16 cellular contexts compared by ENCODE assay signal in the genomic region with DNA sequence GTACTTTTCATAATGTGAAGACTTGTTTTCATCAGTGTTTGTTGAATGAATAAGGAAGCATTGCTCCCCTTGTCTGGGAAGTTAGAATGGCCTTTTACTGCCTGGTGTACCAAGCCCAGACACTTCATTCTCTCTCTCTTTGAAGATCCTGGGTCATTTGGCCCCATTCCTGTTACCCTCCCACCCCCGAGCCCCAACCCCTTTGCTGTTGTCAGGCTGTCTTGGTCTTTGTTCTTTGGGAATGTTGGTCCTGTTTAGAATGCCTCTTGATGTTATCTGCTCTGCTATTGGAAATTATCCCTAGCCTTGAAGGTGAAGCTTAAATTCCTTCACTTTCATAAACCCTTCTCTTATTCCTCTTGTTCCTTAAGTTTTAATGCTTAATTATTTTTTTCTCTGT. TPM values are rescaled to one million over a fixed set of nuclear protein-coding genes. Genes with fewer than 3 reads are reported as not detected.
DNase-seq lines count a peak whose midpoint lies in the region; ATAC-seq and TF ChIP-seq lines count a peak whose summit lies in the region.
"Had no signal": no experiment of that assay in that cellular context is flagged by ENCODE, and none has a peak within 500 bp of the region (broad histone marks: within the 10 kb centered on the region; RNA-seq: fewer than 3 reads in every experiment).

No MANE protein-coding gene starts in this region.

- H3K4me1 Mint-ChIP-seq in endodermal cell (peaks cover 44% of the 10 kb centered on the region), nephron progenitor cell (peaks cover 44% of the 10 kb centered on the region)

- H3K36me3 Mint-ChIP-seq in endodermal cell (ENCODE audit: low read depth), result peaks cover 17% of the 10 kb centered on the region
- peaks cover 44% of the 10 kb centered on the region for H3K36me3 Mint-ChIP-seq in nephron progenitor cell (ENCODE audit: low read depth)

- DNase-seq in H7, result peak; percentile 29
- DNase-seq in endodermal cell, result no peak
- DNase-seq in nephron progenitor cell, result no peak
- no peak for DNase-seq in HuH-7 (ENCODE audit: low spot score)
- DNase-seq in COLO829 (ENCODE audit: low spot score), result no peak
- no peak for DNase-seq in T1000 (lab: John Stamatoyannopoulos, UW)
- DNase-seq: ACHN; Calu3; CD4-positive, alpha-beta T cell; DMS79 treated with DMSO at 0.1 percent for 48 hours; GM23248; HCEC 1CT; KG1 had no signal

- peaks cover 3% of the 10 kb centered on the region for H3K9me3 Mint-ChIP-seq in endodermal cell
- H3K9me3 Mint-ChIP-seq in nephron progenitor cell, result peaks cover 19% of the 10 kb centered on the region
- H3K9me3 Mint-ChIP-seq: CD4-positive, alpha-beta T cell had no signal

- no peak overlapping the region for H3K4me3 Mint-ChIP-seq in endodermal cell
- H3K4me3 Mint-ChIP-seq in nephron progenitor cell, result no peak overlapping the region
- H3K4me3 Mint-ChIP-seq: CD4-positive, alpha-beta T cell had no signal

- H3K36me3 ChIP-seq in H7 (replicated peaks; ENCODE audit: control insufficient read depth, insufficient read depth, low read length) (no peaks in the 10 kb centered on the region), endodermal cell (ENCODE audit: control insufficient read depth, insufficient read depth, low read length) (no peaks in the 10 kb centered on the region)

- H3K27ac Mint-ChIP-seq in endodermal cell, result peak overlapping the region; percentile 6
- peak overlapping the region; percentile 78 for H3K27ac Mint-ChIP-seq in nephron progenitor cell
- H3K27ac Mint-ChIP-seq: CD4-positive, alpha-beta T cell had no signal

- TF ChIP-seq CTCF in endodermal cell (conservative IDR thresholded peaks at IDR 0.05) (no peak), nephron progenitor cell (IDR thresholded peaks at IDR 0.05) (no peak)

- ATAC-seq in GM19455 (IDR thresholded peaks at IDR 0.05; ENCODE audit: unreplicated experiment), result no peak
- ATAC-seq: GM12878 had no signal

- H3K4me3 ChIP-seq in H7 (ENCODE audit: insufficient read depth, low read depth, low read length) (no peak overlapping the region), endodermal cell (ENCODE audit: low read length) (no peak overlapping the region)
- H3K4me3 ChIP-seq: GM12878, GM23248 had no signal

- no peaks in the 10 kb centered on the region for H3K4me1 ChIP-seq in endodermal cell (ENCODE audit: control insufficient read depth, insufficient read depth, low read length)

- no peak overlapping the region for H3K9ac ChIP-seq in endodermal cell (ENCODE audit: extremely low read depth, low read length, poor library complexity, severe bottlenecking)
- H3K9ac ChIP-seq: GM23248 had no signal

- no peaks in the 10 kb centered on the region for H3K27me3 ChIP-seq in H7 (ENCODE audit: control insufficient read depth, insufficient read depth, low read length)
- H3K27me3 ChIP-seq in endodermal cell (ENCODE audit: control insufficient read depth, insufficient read depth, low read length, poor library complexity, severe bottlenecking), result no peaks in the 10 kb centered on the region

- H3K9me3 ChIP-seq in endodermal cell (ENCODE audit: control insufficient read depth, low read length), result no peaks in the 10 kb centered on the region

- WGBS in endodermal cell (ENCODE audit: insufficient coverage in 1 of 2, insufficient read length in 1 of 2), 2 experiments, result 100% methylated on average over 1 of the region's 1 CpG; no CpG with 5 or more reads in 1 of the 2 experiments

- H3K27me3 Mint-ChIP-seq in endodermal cell (ENCODE audit: insufficient read depth) (no peaks in the 10 kb centered on the region), nephron progenitor cell (ENCODE audit: low read depth, poor library complexity) (peaks cover 2% of the 10 kb centered on the region)
- H3K27me3 Mint-ChIP-seq: CD4-positive, alpha-beta T cell had no signal

- H3K27ac ChIP-seq in endodermal cell (ENCODE audit: low read depth, low read length), result no peak overlapping the region
- H3K27ac ChIP-seq: C4-2B, GM23248 had no signal

RNA-seq across cellular contexts. Expression of a gene that starts 13.8 kb away (rescaled TPM):
- total RNA-seq in H7 (2014; rRNA removed; shearing (Covaris generic)), result 32.9 and 34.7 TPM in 2 replicates
- total RNA-seq in endodermal cell, result 100 to 1,000 TPM in 1 of 2 donors, 10 to 100 TPM in 1; 81.7 to 125 TPM
- polyA plus RNA-seq in endodermal cell (2013, experiment 1 of 2), result 57.7 TPM
- polyA plus RNA-seq in endodermal cell (2013, experiment 2 of 2), result 52.7 TPM

RNA-seq across cellular contexts. Expression of a gene that starts 42.8 kb away (rescaled TPM):
- total RNA-seq in H7 (2014; rRNA removed; shearing (Covaris generic)), result 116 and 117 TPM in 2 replicates
- 100 to 1,000 TPM; 188 to 362 TPM for total RNA-seq in endodermal cell
- polyA plus RNA-seq in endodermal cell (2013, experiment 1 of 2), result 183 TPM
- 196 TPM for polyA plus RNA-seq in endodermal cell (2013, experiment 2 of 2)
